8 cellular contexts compared by ENCODE assay signal in genomic region chr6:33710296-33711121, GRCh38. TPM values are rescaled to one million over a fixed set of nuclear protein-coding genes. Genes with fewer than 3 reads are reported as not detected.
DNase-seq lines count a peak whose midpoint lies in the region; ATAC-seq and TF ChIP-seq lines count a peak whose summit lies in the region.

No MANE protein-coding gene starts in this region.

- peaks cover 3 to 18% of the 10 kb centered on the region in 2 donors for H3K36me3 Mint-ChIP-seq in activated T-cell treated with anti-CD3 and anti-CD28 coated beads, Interleukin-2, amount 50 U/mL, for 72 hours (ENCODE audit: insufficient read depth in 2 of 2)

- H3K4me2 ChIP-seq in smooth muscle cell: peak overlapping the region; percentile 95

- no peaks in the 10 kb centered on the region for H3K27me3 ChIP-seq in smooth muscle cell (ENCODE audit: low read depth)

- H3K9ac ChIP-seq in SK-N-MC (ENCODE audit: insufficient read length) (peak overlapping the region; percentile 96), smooth muscle cell (ENCODE audit: low read depth) (no peak overlapping the region)

- H3K9me3 Mint-ChIP-seq in activated T-cell treated with anti-CD3 and anti-CD28 coated beads, Interleukin-2, amount 50 U/mL, for 72 hours: no peaks in the 10 kb centered on the region

- TF ChIP-seq CTCF in fibroblast of pulmonary artery (IDR thresholded peaks at IDR 0.05; ENCODE audit: low read length, missing control alignments) (no peak), smooth muscle cell (IDR thresholded peaks at IDR 0.05; ENCODE audit: borderline replicate concordance, insufficient read depth, poor library complexity, severe bottlenecking) (no peak)

- H3K4me3 Mint-ChIP-seq in activated T-cell treated with anti-CD3 and anti-CD28 coated beads, Interleukin-2, amount 50 U/mL, for 72 hours: peak overlapping the region; percentile 97 to 99

- peaks cover 2% of the 10 kb centered on the region for H4K20me1 ChIP-seq in smooth muscle cell (ENCODE audit: low read depth)

- no peaks in the 10 kb centered on the region for H3K27me3 Mint-ChIP-seq in activated T-cell treated with anti-CD3 and anti-CD28 coated beads, Interleukin-2, amount 50 U/mL, for 72 hours (ENCODE audit: low read depth)

- no peak overlapping the region for H2AFZ ChIP-seq in smooth muscle cell (ENCODE audit: low read depth)

- no peak for DNase-seq in activated T-cell treated with anti-CD3 and anti-CD28 coated beads, Interleukin-2, amount 50 U/mL, for 72 hours
- no peak for DNase-seq in activated T-cell treated with anti-CD3 and anti-CD28 coated beads, Interleukin-2, amount 50 U/mL, for 1 hour
- no peak for DNase-seq in SK-N-MC (ENCODE audit: low read depth, low spot score)
- no peak for DNase-seq in fibroblast of pulmonary artery (ENCODE audit: low read depth)
- DNase-seq in smooth muscle cell (lab: John Stamatoyannopoulos, UW; ENCODE audit: unreplicated experiment): no peak
- no peak for DNase-seq in stimulated activated CD4-positive, alpha-beta T cell treated with anti-CD3 and anti-CD28 coated beads, Interleukin-2, amount 100 ng/mL, for 48 hours
- DNase-seq in SIG-M5 treated with dmso at 0.1 percent for 504 hours (lab: John Stamatoyannopoulos, UW; ENCODE audit: unreplicated experiment): no peak
- no peak for DNase-seq in iPS-NIHi11 (ENCODE audit: low spot score)

- peak overlapping the region; percentile 99 for H3K27ac Mint-ChIP-seq in activated T-cell treated with anti-CD3 and anti-CD28 coated beads, Interleukin-2, amount 50 U/mL, for 72 hours

- H3K4me1 Mint-ChIP-seq in activated T-cell treated with anti-CD3 and anti-CD28 coated beads, Interleukin-2, amount 50 U/mL, for 72 hours (ENCODE audit: low read depth): peaks cover 40% of the 10 kb centered on the region

- H3K4me3 ChIP-seq in SK-N-MC (peak overlapping the region; percentile 82), fibroblast of pulmonary artery (replicated peaks; ENCODE audit: low read depth, low read length) (peak overlapping the region; percentile 94), smooth muscle cell (peak overlapping the region; percentile 93)

- H3K27ac ChIP-seq in SK-N-MC (0 out of 2 replicates have a peak overlapping the region, but pooled peaks have one; percentile 94), smooth muscle cell (ENCODE audit: low read depth) (no peak overlapping the region)

- WGBS in smooth muscle cell (ENCODE audit: low lambda C conversion rate): 93% methylated on average over 15 of the region's 15 CpGs

- H3K4me1 ChIP-seq in smooth muscle cell (ENCODE audit: low read depth): peaks cover 6% of the 10 kb centered on the region

- H3K36me3 ChIP-seq in SK-N-MC (ENCODE audit: insufficient read depth, low read length): peaks cover 32% of the 10 kb centered on the region
- no peaks in the 10 kb centered on the region for H3K36me3 ChIP-seq in smooth muscle cell (ENCODE audit: low read depth)

- no peaks in the 10 kb centered on the region for H3K9me3 ChIP-seq in SK-N-MC (ENCODE audit: low read depth, low read length)
- H3K9me3 ChIP-seq in smooth muscle cell (replicated peaks; ENCODE audit: low read depth): no peaks in the 10 kb centered on the region

- H3K79me2 ChIP-seq in smooth muscle cell (ENCODE audit: low read depth): peaks cover 10% of the 10 kb centered on the region

- ATAC-seq in activated T-cell treated with anti-CD3 and anti-CD28 coated beads, Interleukin-2, amount 50 U/mL, for 72 hours (replicated peaks in 1 of 2): no peak

- no peaks in the 10 kb centered on the region for H3F3A ChIP-seq in smooth muscle cell (ENCODE audit: low read depth)

RNA-seq across cellular contexts. Expression of gene UQCC2, which starts 1.0 kb away (rescaled TPM):
- total RNA-seq in activated T-cell treated with anti-CD3 and anti-CD28 coated beads, Interleukin-2, amount 50 U/mL, for 72 hours: 10 to 100 TPM; 50.6 to 59.9 TPM
- 29.9 and 67.3 TPM in 2 replicates for total RNA-seq in smooth muscle cell
- 204 and 208 TPM in 2 replicates for polyA plus RNA-seq in smooth muscle cell

RNA-seq across cellular contexts. Expression of gene IP6K3, which starts 36.2 kb away (rescaled TPM):
- not detected for total RNA-seq in activated T-cell treated with anti-CD3 and anti-CD28 coated beads, Interleukin-2, amount 50 U/mL, for 72 hours
- 2.2 and 2.6 TPM in 2 replicates for total RNA-seq in smooth muscle cell
- polyA plus RNA-seq in smooth muscle cell: 3.7 and 5.6 TPM in 2 replicates
